12 cellular contexts compared by ENCODE assay signal in the genomic region with DNA sequence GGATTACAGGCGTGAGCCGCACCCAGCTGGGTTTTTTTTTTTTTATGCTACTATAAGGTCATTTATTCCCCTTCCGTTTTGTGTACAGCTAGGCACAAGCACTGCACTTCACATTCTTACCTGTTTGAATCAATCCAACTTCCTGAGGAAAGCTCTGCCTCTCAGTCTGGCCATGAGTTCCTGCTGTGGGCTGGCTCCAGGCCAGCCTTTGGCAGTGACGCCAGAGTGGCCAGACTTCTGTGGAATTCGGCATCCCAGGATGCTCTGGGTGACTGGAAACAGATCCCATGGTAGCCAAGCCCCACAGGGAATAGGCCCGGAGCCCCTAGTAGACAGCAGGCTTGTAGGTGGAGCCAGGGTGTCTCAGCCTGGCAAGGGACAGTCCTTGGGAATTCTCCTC. TPM values are rescaled to one million over a fixed set of nuclear protein-coding genes. Genes with fewer than 3 reads are reported as not detected.
DNase-seq lines count a peak whose midpoint lies in the region; ATAC-seq, FAIRE-seq and TF ChIP-seq lines count a peak whose summit lies in the region.
"Had no signal": no experiment of that assay in that cellular context is flagged by ENCODE, and none has a peak within 500 bp of the region (broad histone marks: within the 10 kb centered on the region; RNA-seq: fewer than 3 reads in every experiment).

No MANE protein-coding gene starts in this region.

- peak overlapping the region; percentile 39 to 66; a peak in 5 of 6 replicates for H3K27ac ChIP-seq in A549
- H3K27ac ChIP-seq in colonic mucosa: no peak overlapping the region
- peak overlapping the region in 1 of 2 donors; percentile 27 for H3K27ac ChIP-seq in lung (ENCODE audit: low read depth in 1 of 2, low read length in 1 of 2)
- H3K27ac ChIP-seq: C4-2B, PC-9 had no signal

- POLR2A ChIA-PET in A549 (lab: Yijun Ruan, JAX): no interaction called here

- H3K27me3 ChIP-seq in colonic mucosa (no peaks in the 10 kb centered on the region), lung (ENCODE audit: control insufficient read depth, insufficient read depth) (no peaks in the 10 kb centered on the region)

- H3K9ac ChIP-seq in colonic mucosa (ENCODE audit: low read depth in 2 of 2, low read length in 2 of 2): no peak overlapping the region

- peak overlapping the region; percentile 17; the same call in 1 of the 3 replicates for H3K4me2 ChIP-seq in A549
- H3K4me2 ChIP-seq: PC-9 had no signal

- WGBS in A549 (ENCODE audit: missing lambda C conversion rate): 79% methylated on average over 4 of the region's 6 CpGs
- WGBS in lung, 2 donors: 43 to 57% methylated on average over 6 of the region's 6 CpGs

- TF ChIP-seq POLR2A in A549 (IDR thresholded peaks at IDR 0.05; ENCODE audit: low read length): no peak

- H3K4me1 ChIP-seq in A549 (peaks cover 16% of the 10 kb centered on the region), colonic mucosa (no peaks in the 10 kb centered on the region), lung (ENCODE audit: control insufficient read depth in 2 of 2, insufficient read depth in 2 of 2, low read length in 2 of 2) (peaks cover 3 to 6% of the 10 kb centered on the region in 2 donors)

- no peak for FAIRE-seq in A549 (lab: Jason Lieb, UNC)
- FAIRE-seq: GM18507 had no signal

- peak in 1 of 2 experiments; percentile 46 for DNase-seq in A549 (ENCODE audit: low read depth in 1 of 2, low spot score in 1 of 2)
- DNase-seq in M059J (ENCODE audit: low read depth): peak; percentile 84
- DNase-seq in colonic mucosa: peak; percentile 63
- DNase-seq in lung (ENCODE audit: low spot score): peak; percentile 83
- no peak for DNase-seq in activated gamma-delta T cell treated with Interleukin-2 at 50 U/mL for 16 hours
- DNase-seq in GM13977 (ENCODE audit: low spot score): no peak
- DNase-seq: cortex of kidney had no signal

- peak in 1 of 2 experiments; percentile 28; a peak in 3 of 6 replicates for ATAC-seq in A549
- ATAC-seq in lung (ENCODE audit: insufficient read depth, low FRiP score): peak; percentile 78
- ATAC-seq in HG02588 (IDR thresholded peaks at IDR 0.05; ENCODE audit: unreplicated experiment): no peak
- ATAC-seq in GM19023 (IDR thresholded peaks at IDR 0.05; ENCODE audit: unreplicated experiment): no peak

- in situ Hi-C loops in GM13977 (cut with MboI; ENCODE audit: low pct_unique_long_range_greater_than_20kb, low sequenced_read_pairs, unreplicated experiment): no loop called here

- CTCF ChIA-PET in A549 (lab: Yijun Ruan, JAX): interaction anchor here (1.2 to 32.2 kb wide), 8 partner anchors 10 to 712 kb away, joined by 3 to 976 read pairs (median 6); a partner anchor contains a TSS

- H3K4me3 ChIP-seq in A549 (no peak overlapping the region), colonic mucosa (no peak overlapping the region), lung (no peak overlapping the region)
- H3K4me3 ChIP-seq: PC-9 had no signal

- no peak for TF ChIP-seq EP300 in A549 (IDR thresholded peaks at IDR 0.05)

- TF ChIP-seq RAD21 in A549 (conservative IDR thresholded peaks at IDR 0.05 in 1 of 2, IDR thresholded peaks at IDR 0.05 in 1 of 2): no peak

- H3K36me3 ChIP-seq in colonic mucosa: no peaks in the 10 kb centered on the region
- no peaks in the 10 kb centered on the region for H3K36me3 ChIP-seq in lung (ENCODE audit: control insufficient read depth in 2 of 2, insufficient read depth in 2 of 2, low read length in 2 of 2)

- H3K9me3 ChIP-seq in A549 (no peaks in the 10 kb centered on the region), colonic mucosa (no peaks in the 10 kb centered on the region), lung (ENCODE audit: control insufficient read depth in 2 of 2, insufficient read depth in 1 of 2, low read length in 1 of 2) (peaks cover 0 to 5% of the 10 kb centered on the region in 2 donors)

- intact Hi-C loops in colonic mucosa (cut with DNase I): no loop called here

- TF ChIP-seq CTCF in A549 (IDR thresholded peaks at IDR 0.05): no peak
- TF ChIP-seq CTCF in colonic mucosa (IDR thresholded peaks at IDR 0.05): no peak
- no peak for TF ChIP-seq CTCF in lung (IDR thresholded peaks at IDR 0.05; ENCODE audit: control extremely low read depth, extremely low read depth)
- TF ChIP-seq CTCF in GM13977 (IDR thresholded peaks at IDR 0.05; ENCODE audit: extremely low read depth, insufficient read depth, missing control alignments): no peak

TF ChIP-seq in A549, 52 proteins besides CTCF, POLR2A, EP300 and RAD21:
- TF ChIP-seq RCOR1 (IDR thresholded peaks at IDR 0.05; ENCODE audit: low read depth, low read length) (no peak), MYC (IDR thresholded peaks at IDR 0.05; ENCODE audit: borderline replicate concordance, low read length) (no peak), CHD2 (IDR thresholded peaks at IDR 0.05; ENCODE audit: low read length, partially characterized antibody) (no peak), FOXS1 (CRISPR knock-in tag; IDR thresholded peaks at IDR 0.05) (no peak), EHMT2 (IDR thresholded peaks at IDR 0.05; ENCODE audit: low read depth) (no peak)

RNA-seq across cellular contexts. Expression of a gene that starts 21.5 kb away (rescaled TPM):
- polyA plus RNA-seq in A549 (2011; rRNA removed) (16.0 and 21.2 TPM in 2 replicates), A549 (2017; fragmentation: RNase III; extraction: RNeasy Plus Mini Kit Qiagen cat#74134 plus additional on column Dnase treatment) (13.1 to 18.5 TPM (median 15.7 TPM) in 3 replicates), lung (10 to 100 TPM in 1 of 2 donors, 1 to 10 TPM in 1; 1.4 to 22.2 TPM)
- 6.5 and 8.5 TPM in 2 replicates for polyA plus RNA-seq in A549 (2012; cell fraction: cytosol; rRNA removed)
- 4.6 and 6.0 TPM in 2 replicates for polyA plus RNA-seq in A549 (2012; cell fraction: nucleus; rRNA removed)
- polyA minus RNA-seq in A549 (2011; rRNA and poly(A)+ RNA removed): 27.4 and 28.2 TPM in 2 replicates
- 5.1 and 8.9 TPM in 2 replicates for total RNA-seq in M059J (2014; rRNA removed; shearing (Covaris generic))
- total RNA-seq in colonic mucosa (1 to 10 TPM; 2.0 to 3.1 TPM), lung (10 to 100 TPM in 1 of 2 donors, under 1 TPM in 1; 0.48 to 17.2 TPM)

Comparison
In these comparisons a context has a peak if more than half of its experiments do, and no peak if none do; other contexts are left out.
1. DNase-seq: peak in M059J (single experiment), colonic mucosa (single experiment) and lung (single experiment); none in activated gamma-delta T cell treated with Interleukin-2 at 50 U/mL for 16 hours (single experiment) and GM13977 (single experiment).